In the genomic region with DNA sequence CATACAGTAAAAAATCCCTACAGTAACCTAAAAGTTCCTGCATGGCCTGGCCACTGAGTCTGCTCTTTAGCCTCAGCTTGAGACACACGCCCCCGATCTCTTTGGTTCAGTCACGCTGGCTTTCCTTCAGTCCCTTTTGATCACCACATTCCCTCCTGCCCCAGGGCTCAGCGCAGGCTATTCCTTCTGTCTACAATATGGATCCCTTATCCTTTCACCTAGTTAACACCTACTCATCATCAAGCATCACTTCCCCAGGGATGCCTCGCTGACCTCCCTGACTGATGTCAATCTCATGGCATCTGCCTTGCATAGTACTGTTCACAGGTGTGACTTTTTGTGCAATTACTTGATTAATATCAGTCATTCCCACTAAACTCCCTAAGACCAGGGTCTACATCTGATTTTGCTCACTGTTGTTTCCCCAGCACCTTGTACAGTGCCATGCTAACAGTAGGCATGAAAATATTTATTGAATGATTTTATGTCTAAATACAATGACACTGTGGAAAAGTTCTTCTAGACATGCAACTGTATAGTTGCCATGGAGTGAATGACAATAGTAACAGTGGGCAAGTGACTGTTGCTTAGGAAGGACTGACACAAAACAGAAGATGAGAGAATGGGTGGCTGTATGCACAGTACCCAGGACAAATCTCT, we compare ENCODE assay signal across 34 cellular contexts. TPM values are rescaled to one million over a fixed set of nuclear protein-coding genes. Genes with fewer than 3 reads are reported as not detected.
"Had no signal": no experiment of that assay in that cellular context is flagged by ENCODE, and none has a peak within 500 bp of the region (broad histone marks: within the 10 kb centered on the region; RNA-seq: fewer than 3 reads in every experiment).

A gene (plus strand): TSS at position 610 of the 660 bp plus-strand sequence. CDS start 13 bp downstream, at position 623.

- H3K9me3 ChIP-seq: MG63, Peyer's patch, SJSA1, SK-N-SH had no signal

- H3K4me2 ChIP-seq: SK-N-SH had no signal

- DNase-seq: activated CD4-positive, alpha-beta T cell treated with anti-CD3 and anti-CD28 coated beads, Interleukin-2, amount 10 ng/mL, durations not matched to agents 24 days and 14 days; activated CD4-positive, alpha-beta T cell treated with anti-CD3 and anti-CD28 coated beads, Interleukin-2, amount 50 U/mL, for 4 hours; activated CD8-positive, alpha-beta T cell treated with anti-CD3 and anti-CD28 coated beads for 36 hours; activated effector memory CD4-positive, alpha-beta T cell treated with anti-CD3 and anti-CD28 coated beads, Interleukin-2, amount 50 U/mL, for 16 hours; activated naive CD4-positive, alpha-beta T cell; activated naive CD4-positive, alpha-beta T cell treated with anti-CD3 and anti-CD28 coated beads, Interleukin-2, amount 50 U/mL, for 16 hours; activated naive CD8-positive, alpha-beta T cell treated with anti-CD3 and anti-CD28 coated beads for 36 hours; activated T-cell treated with anti-CD3 and anti-CD28 coated beads, Interleukin-2, amount 50 U/mL, for 1 hour; activated T-cell treated with anti-CD3 and anti-CD28 coated beads, Interleukin-2, amount 50 U/mL, for 72 hours; amniotic stem cell; aorta; brain microvascular endothelial cell; Kasumi-1; KG1; MG63; NCI-H1048; NCI-H1105 treated with DMSO at 0.1 percent for 48 hours; NCI-H1436; NCI-H1694; NCI-H1930; NCI-H2081 treated with DMSO at 0.1 percent for 48 hours; NCI-H226; NCI-H446 treated with DMSO at 0.1 percent for 48 hours; NCI-H524; NCI-H69; NK-92 treated with Interleukin-12 subunit alpha and Interleukin-12 subunit beta, amount 100 ng/mL, for 24 hours; PC-3; Peyer's patch; RPMI8226; SHP77 treated with DMSO at 0.1 percent for 48 hours; SK-N-SH had no signal

- H3K27ac ChIP-seq: brain microvascular endothelial cell, Peyer's patch, SJSA1 had no signal

- H3K27me3 ChIP-seq: brain microvascular endothelial cell, MG63, Peyer's patch, SJSA1 had no signal

- H3K4me1 ChIP-seq: Peyer's patch had no signal

- H3K4me3 ChIP-seq: MG63, Peyer's patch, SJSA1 had no signal

- H3K9ac ChIP-seq: SK-N-SH had no signal

- H3K36me3 ChIP-seq: brain microvascular endothelial cell, MG63, Peyer's patch, SJSA1 had no signal

- ATAC-seq: activated CD8-positive, alpha-beta T cell treated with anti-CD3 and anti-CD28 coated beads for 36 hours; activated T-cell treated with anti-CD3 and anti-CD28 coated beads, Interleukin-2, amount 50 U/mL, for 72 hours; activated T-helper 17 cell treated with anti-CD3 and anti-CD28 coated beads, Interleukin-2, amount 50 U/mL, for 72 hours; PC-3 had no signal

RNA-seq across cellular contexts. Expression of the gene that starts here (rescaled TPM):
- total RNA-seq: activated CD4-positive, alpha-beta T cell treated with anti-CD3 and anti-CD28 coated beads, Interleukin-2, amount 10 ng/mL, durations not matched to agents 24 days and 14 days; activated CD8-positive, alpha-beta memory T cell treated with anti-CD3 and anti-CD28 coated beads for 36 hours; activated CD8-positive, alpha-beta T cell treated with anti-CD3 and anti-CD28 coated beads for 36 hours; activated naive CD8-positive, alpha-beta T cell treated with anti-CD3 and anti-CD28 coated beads for 36 hours; activated T-cell treated with anti-CD3 and anti-CD28 coated beads, Interleukin-2, amount 50 U/mL, for 72 hours; activated T-helper 17 cell treated with anti-CD3 and anti-CD28 coated beads, Interleukin-2, amount 50 U/mL, for 72 hours; aorta; PC-3; Peyer's patch; SJSA1 had no signal
- polyA plus RNA-seq: aorta, SK-N-SH had no signal
